Comparison of ENCODE assay signal across 9 cellular contexts in genomic region chr3:126959921-126960603, GRCh38. TPM values are rescaled to one million over a fixed set of nuclear protein-coding genes. Genes with fewer than 3 reads are reported as not detected.
DNase-seq lines count a peak whose midpoint lies in the region; ATAC-seq and TF ChIP-seq lines count a peak whose summit lies in the region.
"Had no signal": no experiment of that assay in that cellular context is flagged by ENCODE, and none has a peak within 500 bp of the region (broad histone marks: within the 10 kb centered on the region; RNA-seq: fewer than 3 reads in every experiment).

No MANE protein-coding gene starts in this region.

- no peak overlapping the region for H3K4me3 Mint-ChIP-seq in neural crest cell
- H3K4me3 Mint-ChIP-seq: activated CD4-positive, alpha-beta T cell treated with anti-CD3 and anti-CD28 coated beads, Interleukin-2, amount 10 ng/mL, durations not matched to agents 7 days and 5 days had no signal

- H3K36me3 Mint-ChIP-seq in neural crest cell (ENCODE audit: low read depth): no peaks in the 10 kb centered on the region

- H3K4me1 Mint-ChIP-seq in neural crest cell: peaks cover 19% of the 10 kb centered on the region
- H3K4me1 Mint-ChIP-seq: activated CD4-positive, alpha-beta T cell treated with anti-CD3 and anti-CD28 coated beads, Interleukin-2, amount 10 ng/mL, durations not matched to agents 7 days and 5 days had no signal

- H3K27ac ChIP-seq in stomach: no peak overlapping the region

- WGBS in stomach, 5 donors: 66 to 74% (median 70%) methylated on average over 17 of the region's 17 CpGs

- H3K4me1 ChIP-seq in stomach: peaks cover 0 to 24% (median 9%) of the 10 kb centered on the region in 4 donors

- no peak for TF ChIP-seq EP300 in stomach (IDR thresholded peaks at IDR 0.05)

- no peak overlapping the region for H3K4me3 ChIP-seq in stomach

- H3K9me3 Mint-ChIP-seq in neural crest cell: no peaks in the 10 kb centered on the region
- H3K9me3 Mint-ChIP-seq: activated CD4-positive, alpha-beta T cell treated with anti-CD3 and anti-CD28 coated beads, Interleukin-2, amount 10 ng/mL, durations not matched to agents 7 days and 5 days had no signal

- no peaks in the 10 kb centered on the region for H3K27me3 Mint-ChIP-seq in neural crest cell (ENCODE audit: low read depth)
- H3K27me3 Mint-ChIP-seq: activated CD4-positive, alpha-beta T cell treated with anti-CD3 and anti-CD28 coated beads, Interleukin-2, amount 10 ng/mL, durations not matched to agents 7 days and 5 days had no signal

- peak overlapping the region; percentile 92 for H3K27ac Mint-ChIP-seq in neural crest cell (ENCODE audit: unreplicated experiment)
- H3K27ac Mint-ChIP-seq: activated CD4-positive, alpha-beta T cell treated with anti-CD3 and anti-CD28 coated beads, Interleukin-2, amount 10 ng/mL, durations not matched to agents 7 days and 5 days had no signal

- no peaks in the 10 kb centered on the region for H3K27me3 ChIP-seq in stomach

- ATAC-seq in GM18873 (IDR thresholded peaks at IDR 0.05; ENCODE audit: low FRiP score, unreplicated experiment): no peak

- TF ChIP-seq POLR2A in stomach (IDR thresholded peaks at IDR 0.05): no peak

- no peaks in the 10 kb centered on the region for H3K36me3 ChIP-seq in stomach

- intact Hi-C loops in stomach (cut with DNase I; ENCODE audit: low total_unique reads): no loop called here

- TF ChIP-seq CTCF in neural crest cell (conservative IDR thresholded peaks at IDR 0.05): peak; percentile 46
- TF ChIP-seq CTCF in stomach (IDR thresholded peaks at IDR 0.05): no peak

- DNase-seq in COR-L47 (lab: John Stamatoyannopoulos, UW) (peak; percentile 95), NCI-H2081 (lab: John Stamatoyannopoulos, UW) (peak; percentile 84 to 92), dermis blood vessel endothelial cell (peak; percentile 84), neural crest cell (ENCODE audit: low read depth, low spot score) (no peak), NCI-H524 treated with DMSO at 0.1 percent for 48 hours (lab: John Stamatoyannopoulos, UW) (no peak), NCI-H526 treated with DMSO at 0.1 percent for 48 hours (lab: John Stamatoyannopoulos, UW) (no peak), stomach (no peak)
- DNase-seq: activated CD4-positive, alpha-beta T cell treated with anti-CD3 and anti-CD28 coated beads, Interleukin-2, amount 10 ng/mL, durations not matched to agents 7 days and 5 days had no signal

- no peaks in the 10 kb centered on the region for H3K9me3 ChIP-seq in stomach

RNA-seq across cellular contexts. Expression of gene PLXNA1, which starts 22.9 kb away (rescaled TPM):
- 21.4 and 25.7 TPM in 2 replicates for total RNA-seq in dermis blood vessel endothelial cell
- total RNA-seq in neural crest cell: 90.4 and 94.0 TPM in 2 replicates
- 10 to 100 TPM; 12.1 to 54.7 (median 16.9) TPM for total RNA-seq in stomach
- 1 to 10 TPM in 2 of 3 donors, under 1 TPM in 1; 0.92 to 7.0 (median 3.4) TPM for polyA plus RNA-seq in stomach

Comparison
In these comparisons a context has a peak if more than half of its experiments do, and no peak if none do; other contexts are left out.
1. DNase-seq: peak in COR-L47 (single experiment), NCI-H2081 (2 of 2) and dermis blood vessel endothelial cell (single experiment); none in neural crest cell (single experiment), NCI-H524 treated with DMSO at 0.1 percent for 48 hours (single experiment), NCI-H526 treated with DMSO at 0.1 percent for 48 hours (single experiment) and stomach (single experiment).